In genomic region chr10:7435674-7436073, GRCh38 we compare ENCODE assay signal across 1 cellular context.
TF ChIP-seq lines count a peak whose summit lies in the region.

No MANE protein-coding gene starts in this region.

TF ChIP-seq in HepG2, 621 proteins besides CTCF, POLR2A, EP300 and RAD21 (continued from another document):
- TF ChIP-seq HINFP (CRISPR knock-in tag; IDR thresholded peaks at IDR 0.05; ENCODE audit: low read depth): no peak
- TF ChIP-seq ZFP90 (CRISPR knock-in tag; IDR thresholded peaks at IDR 0.05; ENCODE audit: borderline replicate concordance): no peak
